ENCODE assay signal across 15 cellular contexts in genomic region chr15:41928100-41928499, GRCh38. TPM values are rescaled to one million over a fixed set of nuclear protein-coding genes. Genes with fewer than 3 reads are reported as not detected.
DNase-seq lines count a peak whose midpoint lies in the region; ATAC-seq and TF ChIP-seq lines count a peak whose summit lies in the region.
"Had no signal": no experiment of that assay in that cellular context is flagged by ENCODE, and none has a peak within 500 bp of the region (broad histone marks: within the 10 kb centered on the region; RNA-seq: fewer than 3 reads in every experiment).

No MANE protein-coding gene starts in this region.

- POLR2A ChIA-PET in activated CD8-positive, alpha-beta T cell treated with anti-CD3 and anti-CD28 coated beads, Interleukin-2, amount 10 ng/mL, durations not matched to agents 7 days and 5 days (lab: Charles Lee), result no interaction called here

- peaks cover 28% of the 10 kb centered on the region for H3K4me1 Mint-ChIP-seq in activated CD8-positive, alpha-beta T cell treated with anti-CD3 and anti-CD28 coated beads, Interleukin-2, amount 10 ng/mL, durations not matched to agents 7 days and 5 days (ENCODE audit: low read depth)

- H3K4me2 ChIP-seq in DOHH2 (ENCODE audit: low read length) (peak overlapping the region; percentile 58), OCI-LY1 (ENCODE audit: low read length) (peak overlapping the region; percentile 6)

- H3K27me3 Mint-ChIP-seq in activated CD8-positive, alpha-beta T cell treated with anti-CD3 and anti-CD28 coated beads, Interleukin-2, amount 10 ng/mL, durations not matched to agents 7 days and 5 days (ENCODE audit: low read depth), result no peaks in the 10 kb centered on the region
- H3K27me3 Mint-ChIP-seq: activated naive CD8-positive, alpha-beta T cell treated with anti-CD3 and anti-CD28 coated beads, Interleukin-2, amount 10 ng/mL, durations not matched to agents 7 days and 5 days; CD4-positive, alpha-beta T cell; stimulated activated naive CD8-positive, alpha-beta T cell treated with anti-CD3 and anti-CD28 coated beads, Interleukin-15, amount 100 ng/mL, for 72 hours had no signal

- H3K27ac ChIP-seq in DOHH2 (ENCODE audit: low read depth, low read length) (peak overlapping the region; percentile 68), OCI-LY1 (ENCODE audit: low read depth, low read length, poor library complexity, severe bottlenecking) (peak overlapping the region; percentile 62), right atrium auricular region (peak overlapping the region; percentile 72 to 77), sigmoid colon (peak overlapping the region; percentile 54 to 64 (median 57))

- DNase-seq in right atrium auricular region (ENCODE audit: low spot score), result no peak
- no peak for DNase-seq in sigmoid colon
- no peak for DNase-seq in activated CD8-positive, alpha-beta T cell treated with anti-CD3 and anti-CD28 coated beads, Interleukin-2, amount 10 ng/mL, durations not matched to agents 7 days and 5 days
- DNase-seq in amygdala (lab: John Stamatoyannopoulos, UW), result no peak
- DNase-seq: activated naive CD8-positive, alpha-beta T cell treated with anti-CD3 and anti-CD28 coated beads, Interleukin-2, amount 10 ng/mL, durations not matched to agents 7 days and 5 days; CD4-positive, alpha-beta T cell; NCI-H1105 treated with DMSO at 0.1 percent for 48 hours; NCI-H524 treated with DMSO at 0.1 percent for 48 hours; SHP77; stimulated activated naive CD8-positive, alpha-beta T cell treated with anti-CD3 and anti-CD28 coated beads, Interleukin-15, amount 100 ng/mL, for 72 hours had no signal

- no peaks in the 10 kb centered on the region for H3K27me3 ChIP-seq in DOHH2 (ENCODE audit: control insufficient read depth, low read length)
- H3K27me3 ChIP-seq in OCI-LY1 (ENCODE audit: insufficient read depth, low read length), result no peaks in the 10 kb centered on the region
- H3K27me3 ChIP-seq in right atrium auricular region, result no peaks in the 10 kb centered on the region
- no peaks in the 10 kb centered on the region for H3K27me3 ChIP-seq in sigmoid colon

- no peak for TF ChIP-seq EP300 in sigmoid colon (IDR thresholded peaks at IDR 0.05)

- no peak overlapping the region for H3K27ac Mint-ChIP-seq in activated CD8-positive, alpha-beta T cell treated with anti-CD3 and anti-CD28 coated beads, Interleukin-2, amount 10 ng/mL, durations not matched to agents 7 days and 5 days
- H3K27ac Mint-ChIP-seq: activated naive CD8-positive, alpha-beta T cell treated with anti-CD3 and anti-CD28 coated beads, Interleukin-2, amount 10 ng/mL, durations not matched to agents 7 days and 5 days; CD4-positive, alpha-beta T cell; stimulated activated naive CD8-positive, alpha-beta T cell treated with anti-CD3 and anti-CD28 coated beads, Interleukin-15, amount 100 ng/mL, for 72 hours had no signal

- H3K36me3 ChIP-seq in DOHH2 (ENCODE audit: control insufficient read depth, low read length) (0 out of 2 replicates have a peak, but pooled peaks cover 3% of the 10 kb centered on the region), OCI-LY1 (ENCODE audit: insufficient read depth, low read length) (no peaks in the 10 kb centered on the region), right atrium auricular region (no peaks in the 10 kb centered on the region), sigmoid colon (no peaks in the 10 kb centered on the region)
- H3K36me3 ChIP-seq: HAP-1 had no signal

- no peaks in the 10 kb centered on the region for H4K20me1 ChIP-seq in DOHH2 (ENCODE audit: control insufficient read depth, insufficient read depth, low read depth, low read length)
- no peaks in the 10 kb centered on the region for H4K20me1 ChIP-seq in OCI-LY1 (ENCODE audit: insufficient read depth, low read length)

- H3K79me2 ChIP-seq in DOHH2 (ENCODE audit: control insufficient read depth, low read length), result no peaks in the 10 kb centered on the region
- H3K79me2 ChIP-seq in OCI-LY1 (ENCODE audit: insufficient read depth, low read length), result no peaks in the 10 kb centered on the region

- ATAC-seq in GM18868 (IDR thresholded peaks at IDR 0.05; ENCODE audit: unreplicated experiment) (no peak), HG02763 (IDR thresholded peaks at IDR 0.05; ENCODE audit: unreplicated experiment) (no peak)
- ATAC-seq in activated CD8-positive, alpha-beta T cell treated with anti-CD3 and anti-CD28 coated beads, Interleukin-2, amount 10 ng/mL, durations not matched to agents 7 days and 5 days, result no peak
- ATAC-seq: stimulated activated naive CD8-positive, alpha-beta T cell treated with anti-CD3 and anti-CD28 coated beads, Interleukin-15, amount 100 ng/mL, for 72 hours had no signal

- H3F3A ChIP-seq in DOHH2 (ENCODE audit: control insufficient read depth, insufficient read depth), result peaks cover 15% of the 10 kb centered on the region; the same call in 1 of the 2 replicates
- H3F3A ChIP-seq in OCI-LY1 (ENCODE audit: insufficient read depth, low read length), result peaks cover 6% of the 10 kb centered on the region; the same call in 1 of the 2 replicates

- TF ChIP-seq CTCF in DOHH2 (IDR thresholded peaks at IDR 0.05; ENCODE audit: low read depth, low read length, poor library complexity, severe bottlenecking) (no peak), OCI-LY1 (IDR thresholded peaks at IDR 0.05; ENCODE audit: low read length) (no peak), right atrium auricular region (IDR thresholded peaks at IDR 0.05) (no peak), sigmoid colon (IDR thresholded peaks at IDR 0.05) (no peak)

- intact Hi-C loops in sigmoid colon (cut with DNase I), result no loop called here

- no peak overlapping the region for H2AFZ ChIP-seq in OCI-LY1 (ENCODE audit: low read length)

- no peaks in the 10 kb centered on the region for H3K36me3 Mint-ChIP-seq in activated CD8-positive, alpha-beta T cell treated with anti-CD3 and anti-CD28 coated beads, Interleukin-2, amount 10 ng/mL, durations not matched to agents 7 days and 5 days (ENCODE audit: low read depth)

- H3K9me3 Mint-ChIP-seq in activated CD8-positive, alpha-beta T cell treated with anti-CD3 and anti-CD28 coated beads, Interleukin-2, amount 10 ng/mL, durations not matched to agents 7 days and 5 days (ENCODE audit: insufficient read depth), result no peaks in the 10 kb centered on the region
- H3K9me3 Mint-ChIP-seq: activated naive CD8-positive, alpha-beta T cell treated with anti-CD3 and anti-CD28 coated beads, Interleukin-2, amount 10 ng/mL, durations not matched to agents 7 days and 5 days; CD4-positive, alpha-beta T cell; stimulated activated naive CD8-positive, alpha-beta T cell treated with anti-CD3 and anti-CD28 coated beads, Interleukin-15, amount 100 ng/mL, for 72 hours had no signal

- no peak for TF ChIP-seq POLR2A in sigmoid colon (IDR thresholded peaks at IDR 0.05)

- peaks cover 37% of the 10 kb centered on the region for H3K4me1 ChIP-seq in DOHH2 (ENCODE audit: control insufficient read depth, low read length)
- H3K4me1 ChIP-seq in OCI-LY1 (ENCODE audit: insufficient read depth, low read length, severe bottlenecking), result peaks cover 66% of the 10 kb centered on the region
- peaks cover 0 to 81% of the 10 kb centered on the region in 2 donors for H3K4me1 ChIP-seq in right atrium auricular region
- H3K4me1 ChIP-seq in sigmoid colon, result peaks cover 0 to 46% (median 35%) of the 10 kb centered on the region in 4 donors
- H3K4me1 ChIP-seq: HAP-1 had no signal

- 42 to 70% methylated on average over 6 of the region's 6 CpGs for WGBS in sigmoid colon, 2 donors

- H3K4me3 ChIP-seq in DOHH2 (ENCODE audit: low read length), result peak overlapping the region; percentile 33
- no peak overlapping the region for H3K4me3 ChIP-seq in OCI-LY1 (ENCODE audit: low read depth, low read length, poor library complexity, severe bottlenecking)
- no peak overlapping the region for H3K4me3 ChIP-seq in right atrium auricular region
- H3K4me3 ChIP-seq in sigmoid colon, result no peak overlapping the region
- H3K4me3 ChIP-seq: HAP-1 had no signal

- CTCF ChIA-PET in activated CD8-positive, alpha-beta T cell treated with anti-CD3 and anti-CD28 coated beads, Interleukin-2, amount 10 ng/mL, durations not matched to agents 7 days and 5 days (lab: Charles Lee), result interaction anchor here (1.0 to 1.4 kb wide), 2 partner anchors 9 to 23 kb away, joined by 3 to 4 read pairs; no protein-coding TSS in a partner anchor

- H3K4me3 Mint-ChIP-seq in activated CD8-positive, alpha-beta T cell treated with anti-CD3 and anti-CD28 coated beads, Interleukin-2, amount 10 ng/mL, durations not matched to agents 7 days and 5 days, result no peak overlapping the region
- H3K4me3 Mint-ChIP-seq: activated naive CD8-positive, alpha-beta T cell treated with anti-CD3 and anti-CD28 coated beads, Interleukin-2, amount 10 ng/mL, durations not matched to agents 7 days and 5 days; CD4-positive, alpha-beta T cell; stimulated activated naive CD8-positive, alpha-beta T cell treated with anti-CD3 and anti-CD28 coated beads, Interleukin-15, amount 100 ng/mL, for 72 hours had no signal

- no peaks in the 10 kb centered on the region for H3K9me3 ChIP-seq in DOHH2 (ENCODE audit: control insufficient read depth, insufficient read depth, low read length)
- no peaks in the 10 kb centered on the region for H3K9me3 ChIP-seq in OCI-LY1 (ENCODE audit: low read length)
- no peaks in the 10 kb centered on the region for H3K9me3 ChIP-seq in right atrium auricular region
- no peaks in the 10 kb centered on the region for H3K9me3 ChIP-seq in sigmoid colon
- H3K9me3 ChIP-seq: HAP-1 had no signal

- H3K9me2 ChIP-seq in DOHH2 (replicated peaks; ENCODE audit: control insufficient read depth, low read length) (no peaks in the 10 kb centered on the region), OCI-LY1 (ENCODE audit: low read depth, low read length) (no peaks in the 10 kb centered on the region)

- H3K9ac ChIP-seq in OCI-LY1 (ENCODE audit: low read length), result peak overlapping the region; percentile 2; the same call in 1 of the 2 replicates

RNA-seq across cellular contexts. Expression of gene SPTBN5, which starts 34.2 kb away (rescaled TPM):
- total RNA-seq in right atrium auricular region (1 to 10 TPM in 1 of 2 donors, under 1 TPM in 1; 0.63 to 1.3 TPM), sigmoid colon (1 to 10 TPM in 1 of 4 donors, under 1 TPM in 3; under 0.01 to 1.7 (median 0.26) TPM)
- polyA plus RNA-seq in sigmoid colon, result 1 to 10 TPM in 1 of 3 donors, under 1 TPM in 2; 0.60 to 2.3 (median 0.92) TPM
- under 1 TPM; 0.16 to 0.21 TPM for total RNA-seq in activated CD8-positive, alpha-beta T cell treated with anti-CD3 and anti-CD28 coated beads, Interleukin-2, amount 10 ng/mL, durations not matched to agents 7 days and 5 days

RNA-seq across cellular contexts. Expression of gene EHD4, which starts 44.3 kb away (rescaled TPM):
- 10 to 100 TPM; 22.2 to 26.3 TPM for total RNA-seq in right atrium auricular region
- total RNA-seq in sigmoid colon, result 10 to 100 TPM in 3 of 4 donors, 1 to 10 TPM in 1; 8.9 to 13.0 (median 11.3) TPM
- 10 to 100 TPM; 16.8 to 37.0 (median 30.5) TPM for polyA plus RNA-seq in sigmoid colon
- total RNA-seq in activated CD8-positive, alpha-beta T cell treated with anti-CD3 and anti-CD28 coated beads, Interleukin-2, amount 10 ng/mL, durations not matched to agents 7 days and 5 days, result 1 to 10 TPM; 6.9 to 8.0 TPM
